ENCODE assay signal across 3 cellular contexts in genomic region chr12:123264642-123265041, GRCh38.
TF ChIP-seq lines count a peak whose summit lies in the region.

No MANE protein-coding gene starts in this region.

TF ChIP-seq in SK-N-SH, 30 proteins besides CTCF, POLR2A, EP300 and RAD21:
- no peak for TF ChIP-seq MXI1 (IDR thresholded peaks at IDR 0.05; ENCODE audit: low read depth, low read length)
- peak; percentile 16; the same call in 1 of the 2 replicates for TF ChIP-seq SMC3 (IDR thresholded peaks at IDR 0.05; ENCODE audit: low read depth, low read length)

TF ChIP-seq in SK-N-SH treated with all-trans-retinoic acid at 6 μM for 48 hours, 23 proteins besides CTCF, POLR2A, EP300 and RAD21:
- TF ChIP-seq ZFP3 (CRISPR knock-in tag; IDR thresholded peaks at IDR 0.05) (no peak), PPARA (CRISPR knock-in tag; IDR thresholded peaks at IDR 0.05; ENCODE audit: borderline replicate concordance) (no peak), PATZ1 (CRISPR knock-in tag; IDR thresholded peaks at IDR 0.05; ENCODE audit: borderline replicate concordance) (no peak), TCF4 (CRISPR knock-in tag; IDR thresholded peaks at IDR 0.05; ENCODE audit: borderline replicate concordance) (no peak), CSRNP3 (CRISPR knock-in tag; IDR thresholded peaks at IDR 0.05) (no peak), BACH2 (CRISPR knock-in tag; IDR thresholded peaks at IDR 0.05; ENCODE audit: borderline replicate concordance) (no peak), TSHZ2 (CRISPR knock-in tag; IDR thresholded peaks at IDR 0.05) (no peak), ZC3H10 (CRISPR knock-in tag; IDR thresholded peaks at IDR 0.05) (no peak), CSDC2 (CRISPR knock-in tag; IDR thresholded peaks at IDR 0.05) (no peak), ZNF8 (CRISPR knock-in tag; IDR thresholded peaks at IDR 0.05) (no peak), GLIS3 (CRISPR knock-in tag; IDR thresholded peaks at IDR 0.05) (no peak)

TF ChIP-seq in IMR-90, 13 proteins besides CTCF, POLR2A, EP300 and RAD21:
- no peak for TF ChIP-seq USF2 (IDR thresholded peaks at IDR 0.05; ENCODE audit: low read depth, low read length)
- no peak for TF ChIP-seq CEBPB (IDR thresholded peaks at IDR 0.05; ENCODE audit: low read depth, low read length)
- no peak for TF ChIP-seq SMC3 (IDR thresholded peaks at IDR 0.05; ENCODE audit: low read depth, low read length)
- no peak for TF ChIP-seq RFX5 (IDR thresholded peaks at IDR 0.05; ENCODE audit: low read depth, low read length)
- no peak for TF ChIP-seq RCOR1 (IDR thresholded peaks at IDR 0.05; ENCODE audit: insufficient replicate concordance, low read length)
- no peak for TF ChIP-seq FOS (IDR thresholded peaks at IDR 0.05; ENCODE audit: low read depth, low read length)
- TF ChIP-seq MAZ (IDR thresholded peaks at IDR 0.05; ENCODE audit: borderline replicate concordance, low read depth, low read length), result no peak
- TF ChIP-seq NFE2L2 (IDR thresholded peaks at IDR 0.05; ENCODE audit: low read depth, low read length), result no peak
- TF ChIP-seq CHD1 (IDR thresholded peaks at IDR 0.05; ENCODE audit: low read depth, low read length), result no peak
- no peak for TF ChIP-seq MXI1 (IDR thresholded peaks at IDR 0.05; ENCODE audit: borderline replicate concordance, low read depth, low read length)
- no peak for TF ChIP-seq MAFK (IDR thresholded peaks at IDR 0.05; ENCODE audit: low read depth, low read length)
- TF ChIP-seq ELK1 (IDR thresholded peaks at IDR 0.05; ENCODE audit: borderline replicate concordance, low read depth, low read length), result no peak
- no peak for TF ChIP-seq BHLHE40 (IDR thresholded peaks at IDR 0.05; ENCODE audit: low read depth, low read length)
